15 cellular contexts compared by ENCODE assay signal in the genomic region with DNA sequence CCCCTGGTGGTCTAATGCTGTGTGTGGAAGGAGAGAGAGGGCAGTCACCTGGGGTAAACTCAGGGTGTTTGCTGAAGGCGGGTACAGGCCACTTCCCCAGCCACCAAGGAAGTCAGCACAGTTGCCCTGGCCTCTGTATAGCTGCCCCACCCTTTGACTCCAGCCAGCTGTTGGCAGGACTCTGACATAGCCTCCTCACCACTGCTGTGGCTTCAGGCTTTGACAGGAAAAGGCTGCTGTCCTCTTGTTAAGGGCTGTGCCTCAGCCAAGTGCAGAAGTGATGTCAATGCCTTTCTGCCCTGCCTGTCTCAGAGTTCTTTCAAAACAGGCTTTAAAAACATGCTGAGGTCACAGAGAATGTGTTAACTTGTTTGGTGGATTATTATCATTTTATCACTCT.
DNase-seq lines count a peak whose midpoint lies in the region; ATAC-seq and TF ChIP-seq lines count a peak whose summit lies in the region.
"Had no signal": no experiment of that assay in that cellular context is flagged by ENCODE, and none has a peak within 500 bp of the region (broad histone marks: within the 10 kb centered on the region; RNA-seq: fewer than 3 reads in every experiment).

No MANE protein-coding gene starts in this region.

- peaks cover 0 to under 1% of the 10 kb centered on the region in 2 donors for H3K4me1 Mint-ChIP-seq in stimulated activated naive B cell treated with anti-CD40 and anti-IgM and Interleukin-4, amounts not matched to agents 10 μg/mL and 1 μg/mL and 100 μg/mL, for 72 hours
- H3K4me1 Mint-ChIP-seq: activated naive CD4-positive, alpha-beta T cell treated with anti-CD3 and anti-CD28 coated beads, Interleukin-2, amount 10 ng/mL, durations not matched to agents 7 days and 5 days; central memory CD8-positive, alpha-beta T cell had no signal

- peak overlapping the region; percentile 29 to 86 for H3K27ac ChIP-seq in esophagus (ENCODE audit: low read depth in 2 of 2, low read length in 1 of 2)
- H3K27ac ChIP-seq in right lobe of liver: no peak overlapping the region
- no peak overlapping the region for H3K27ac ChIP-seq in testis

- no peak overlapping the region for H3K27ac Mint-ChIP-seq in stimulated activated naive B cell treated with anti-CD40 and anti-IgM and Interleukin-4, amounts not matched to agents 10 μg/mL and 1 μg/mL and 100 μg/mL, for 72 hours
- H3K27ac Mint-ChIP-seq: activated naive CD4-positive, alpha-beta T cell treated with anti-CD3 and anti-CD28 coated beads, Interleukin-2, amount 10 ng/mL, durations not matched to agents 7 days and 5 days; type B pancreatic cell had no signal

- ATAC-seq in right lobe of liver (peak; percentile 64 to 77 (median 72)), HG03045 (IDR thresholded peaks at IDR 0.05; ENCODE audit: unreplicated experiment) (no peak), GM18498 (IDR thresholded peaks at IDR 0.05; ENCODE audit: unreplicated experiment) (no peak)
- no peak for ATAC-seq in stimulated activated naive B cell treated with anti-CD40 and anti-IgM and Interleukin-4, amounts not matched to agents 10 μg/mL and 1 μg/mL and 100 μg/mL, for 72 hours (replicated peaks)

- H3K27me3 ChIP-seq in MG63 (no peaks in the 10 kb centered on the region), esophagus (ENCODE audit: control insufficient read depth in 1 of 2, insufficient read depth in 2 of 2, low read length in 2 of 2) (no peaks in the 10 kb centered on the region), right lobe of liver (no peaks in the 10 kb centered on the region), testis (no peaks in the 10 kb centered on the region)

- no peak for TF ChIP-seq POLR2A in right lobe of liver (IDR thresholded peaks at IDR 0.05)
- no peak for TF ChIP-seq POLR2A in testis (IDR thresholded peaks at IDR 0.05)

- no peak for TF ChIP-seq CTCF in right lobe of liver (IDR thresholded peaks at IDR 0.05)
- no peak for TF ChIP-seq CTCF in testis (IDR thresholded peaks at IDR 0.05)

- DNase-seq in MG63 (peak; percentile 62), right lobe of liver (peak in 2 of 3 donors; percentile 47 to 57), testis (peak; percentile 43), germinal center (ENCODE audit: low spot score) (no peak)
- DNase-seq in stimulated activated naive B cell treated with anti-CD40 and anti-IgM and Interleukin-4, amounts not matched to agents 10 μg/mL and 1 μg/mL and 100 μg/mL, for 72 hours: no peak
- DNase-seq: activated CD4-positive, CD25-positive, alpha-beta regulatory T cell; activated naive CD4-positive, alpha-beta T cell treated with anti-CD3 and anti-CD28 coated beads, Interleukin-2, amount 10 ng/mL, durations not matched to agents 7 days and 5 days; DMS53; MM.1S; stimulated activated CD4-positive, alpha-beta T cell treated with anti-CD3 and anti-CD28 coated beads, Interleukin-12 subunit alpha, Interleukin-12 subunit beta, amount 100 ng/mL, for 4 hours had no signal

- 38 to 57% methylated on average over 1 of the region's 1 CpG for WGBS in esophagus, 2 donors
- no CpG with 5 or more reads among the region's 1 CpG for WGBS in right lobe of liver (ENCODE audit: insufficient coverage, low coverage, low lambda C conversion rate, missing lambda C conversion rate)
- 75 to 83% methylated on average over 1 of the region's 1 CpG for WGBS in testis, 2 donors

- H3K36me3 ChIP-seq in MG63 (no peaks in the 10 kb centered on the region), esophagus (ENCODE audit: control insufficient read depth in 2 of 2, insufficient read depth in 2 of 2, low read length in 1 of 2) (no peaks in the 10 kb centered on the region), right lobe of liver (no peaks in the 10 kb centered on the region), testis (ENCODE audit: low read depth, missing control alignments) (no peaks in the 10 kb centered on the region)

- H3K4me3 ChIP-seq in MG63 (no peak overlapping the region), esophagus (ENCODE audit: low read depth in 1 of 2, low read length in 2 of 2) (no peak overlapping the region), right lobe of liver (no peak overlapping the region), testis (no peak overlapping the region)

- peaks cover 0 to 4% of the 10 kb centered on the region in 2 donors for H3K4me1 ChIP-seq in esophagus (ENCODE audit: control insufficient read depth in 2 of 2, insufficient read depth in 2 of 2, low read length in 1 of 2)
- H3K4me1 ChIP-seq in right lobe of liver: no peaks in the 10 kb centered on the region
- H3K4me1 ChIP-seq in testis: no peaks in the 10 kb centered on the region

- H3K27me3 Mint-ChIP-seq in stimulated activated naive B cell treated with anti-CD40 and anti-IgM and Interleukin-4, amounts not matched to agents 10 μg/mL and 1 μg/mL and 100 μg/mL, for 72 hours: peaks cover 6 to 7% of the 10 kb centered on the region in 2 donors
- H3K27me3 Mint-ChIP-seq: activated naive CD4-positive, alpha-beta T cell treated with anti-CD3 and anti-CD28 coated beads, Interleukin-2, amount 10 ng/mL, durations not matched to agents 7 days and 5 days; central memory CD8-positive, alpha-beta T cell had no signal

- no peak overlapping the region for H3K4me3 Mint-ChIP-seq in stimulated activated naive B cell treated with anti-CD40 and anti-IgM and Interleukin-4, amounts not matched to agents 10 μg/mL and 1 μg/mL and 100 μg/mL, for 72 hours
- H3K4me3 Mint-ChIP-seq: activated naive CD4-positive, alpha-beta T cell treated with anti-CD3 and anti-CD28 coated beads, Interleukin-2, amount 10 ng/mL, durations not matched to agents 7 days and 5 days; central memory CD8-positive, alpha-beta T cell; type B pancreatic cell had no signal

- H3K9me3 Mint-ChIP-seq in stimulated activated naive B cell treated with anti-CD40 and anti-IgM and Interleukin-4, amounts not matched to agents 10 μg/mL and 1 μg/mL and 100 μg/mL, for 72 hours: no peaks in the 10 kb centered on the region
- H3K9me3 Mint-ChIP-seq: type B pancreatic cell had no signal

- H3K9me3 ChIP-seq in MG63: no peaks in the 10 kb centered on the region
- peaks cover 0 to 2% of the 10 kb centered on the region in 2 donors for H3K9me3 ChIP-seq in esophagus (ENCODE audit: control insufficient read depth in 2 of 2, insufficient read depth in 1 of 2, low read depth in 1 of 2, low read length in 1 of 2)
- H3K9me3 ChIP-seq in right lobe of liver: no peaks in the 10 kb centered on the region
- H3K9me3 ChIP-seq in testis: no peaks in the 10 kb centered on the region

- intact Hi-C loops in right lobe of liver (cut with DNase I): no loop called here
- intact Hi-C loops in testis (cut with DNase I; ENCODE audit: low total_unique reads): no loop called here

- H3K36me3 Mint-ChIP-seq in stimulated activated naive B cell treated with anti-CD40 and anti-IgM and Interleukin-4, amounts not matched to agents 10 μg/mL and 1 μg/mL and 100 μg/mL, for 72 hours: no peaks in the 10 kb centered on the region
- H3K36me3 Mint-ChIP-seq: activated naive CD4-positive, alpha-beta T cell treated with anti-CD3 and anti-CD28 coated beads, Interleukin-2, amount 10 ng/mL, durations not matched to agents 7 days and 5 days; type B pancreatic cell had no signal

Comparison
In these comparisons a context has a peak if more than half of its experiments do, and no peak if none do; other contexts are left out.
1. DNase-seq: peak in MG63 (single experiment), right lobe of liver (2 of 3) and testis (single experiment); none in stimulated activated naive B cell treated with anti-CD40 and anti-IgM and Interleukin-4, amounts not matched to agents 10 μg/mL and 1 μg/mL and 100 μg/mL, for 72 hours (single experiment) and germinal center (single experiment).
2. H3K27ac ChIP-seq: peak in esophagus (2 of 2); none in right lobe of liver (0 of 3) and testis (0 of 2).
3. ATAC-seq: peak in right lobe of liver (4 of 4); none in stimulated activated naive B cell treated with anti-CD40 and anti-IgM and Interleukin-4, amounts not matched to agents 10 μg/mL and 1 μg/mL and 100 μg/mL, for 72 hours (0 of 2), HG03045 (single experiment) and GM18498 (single experiment).